Comparison of ENCODE assay signal across 11 cellular contexts in genomic region chrX:23766650-23767551, GRCh38. TPM values are rescaled to one million over a fixed set of nuclear protein-coding genes. Genes with fewer than 3 reads are reported as not detected.
DNase-seq lines count a peak whose midpoint lies in the region; ATAC-seq, FAIRE-seq and TF ChIP-seq lines count a peak whose summit lies in the region.
"Had no signal": no experiment of that assay in that cellular context is flagged by ENCODE, and none has a peak within 500 bp of the region (broad histone marks: within the 10 kb centered on the region; RNA-seq: fewer than 3 reads in every experiment).

No MANE protein-coding gene starts in this region.

- peaks cover 0 to 6% (median 0%) of the 10 kb centered on the region in 8 donors for H3K9me3 ChIP-seq in spleen

- peak overlapping the region; percentile 48 for H3K4me3 Mint-ChIP-seq in activated CD4-positive, alpha-beta T cell treated with anti-CD3 and anti-CD28 coated beads, Interleukin-2, amount 10 ng/mL, durations not matched to agents 24 days and 14 days
- peak overlapping the region; percentile 45 for H3K4me3 Mint-ChIP-seq in activated naive CD8-positive, alpha-beta T cell treated with anti-CD3 and anti-CD28 coated beads for 36 hours

- peak overlapping the region in 6 of 8 donors; percentile 27 to 91 (median 62) for H3K27ac ChIP-seq in spleen

- intact Hi-C loops in activated CD4-positive, alpha-beta T cell treated with anti-CD3 and anti-CD28 coated beads, Interleukin-2, amount 10 ng/mL, durations not matched to agents 24 days and 14 days (cut with micrococcal nuclease), result no loop called here
- intact Hi-C loops in spleen (cut with DNase I; ENCODE audit: low total_unique reads) (no loop called here), head of caudate nucleus (cut with DNase I) (no loop called here)

- no peaks in the 10 kb centered on the region for H3K36me3 Mint-ChIP-seq in activated CD4-positive, alpha-beta T cell treated with anti-CD3 and anti-CD28 coated beads, Interleukin-2, amount 10 ng/mL, durations not matched to agents 24 days and 14 days (ENCODE audit: low read depth)
- H3K36me3 Mint-ChIP-seq in activated naive CD8-positive, alpha-beta T cell treated with anti-CD3 and anti-CD28 coated beads for 36 hours, result no peaks in the 10 kb centered on the region

- H3K27ac Mint-ChIP-seq in activated CD4-positive, alpha-beta T cell treated with anti-CD3 and anti-CD28 coated beads, Interleukin-2, amount 10 ng/mL, durations not matched to agents 24 days and 14 days, result peak overlapping the region; percentile 15
- H3K27ac Mint-ChIP-seq in activated naive CD8-positive, alpha-beta T cell treated with anti-CD3 and anti-CD28 coated beads for 36 hours, result no peak overlapping the region

- FAIRE-seq in GM12891 (lab: Jason Lieb, UNC), result no peak

- no peak for TF ChIP-seq POLR2A in spleen (IDR thresholded peaks at IDR 0.05)
- no peak for TF ChIP-seq POLR2A in GM12891 (IDR thresholded peaks at IDR 0.05; ENCODE audit: low read depth, low read length)

- H3K4me1 ChIP-seq in spleen, result no peaks in the 10 kb centered on the region

- peaks cover 3% of the 10 kb centered on the region for H3K9me3 Mint-ChIP-seq in activated CD4-positive, alpha-beta T cell treated with anti-CD3 and anti-CD28 coated beads, Interleukin-2, amount 10 ng/mL, durations not matched to agents 24 days and 14 days
- H3K9me3 Mint-ChIP-seq in activated naive CD8-positive, alpha-beta T cell treated with anti-CD3 and anti-CD28 coated beads for 36 hours, result no peaks in the 10 kb centered on the region

- no peaks in the 10 kb centered on the region for H3K27me3 Mint-ChIP-seq in activated CD4-positive, alpha-beta T cell treated with anti-CD3 and anti-CD28 coated beads, Interleukin-2, amount 10 ng/mL, durations not matched to agents 24 days and 14 days
- no peaks in the 10 kb centered on the region for H3K27me3 Mint-ChIP-seq in activated naive CD8-positive, alpha-beta T cell treated with anti-CD3 and anti-CD28 coated beads for 36 hours

- H3K36me3 ChIP-seq in spleen, result no peaks in the 10 kb centered on the region

- ATAC-seq in HG02981 (IDR thresholded peaks at IDR 0.05; ENCODE audit: unreplicated experiment), result peak; percentile 82
- ATAC-seq in GM18870 (IDR thresholded peaks at IDR 0.05; ENCODE audit: unreplicated experiment), result no peak
- ATAC-seq: left cardiac atrium had no signal

- H3K4me1 Mint-ChIP-seq in activated CD4-positive, alpha-beta T cell treated with anti-CD3 and anti-CD28 coated beads, Interleukin-2, amount 10 ng/mL, durations not matched to agents 24 days and 14 days, result peaks cover 2% of the 10 kb centered on the region
- H3K4me1 Mint-ChIP-seq in activated naive CD8-positive, alpha-beta T cell treated with anti-CD3 and anti-CD28 coated beads for 36 hours, result peaks cover 5% of the 10 kb centered on the region

- no peaks in the 10 kb centered on the region for H3K27me3 ChIP-seq in spleen (replicated peaks in 1 of 7)

- no peak for TF ChIP-seq CTCF in spleen (IDR thresholded peaks at IDR 0.05 in 8 of 11, conservative IDR thresholded peaks at IDR 0.05 in 3 of 11)

- H3K4me3 ChIP-seq in spleen, result peak overlapping the region in 7 of 8 donors; percentile 2 to 59 (median 9)

- 59 to 75% (median 67%) methylated on average over 1 to 28 of the region's 28 CpGs for WGBS in spleen, 5 donors

- DNase-seq in activated CD4-positive, alpha-beta T cell treated with anti-CD3 and anti-CD28 coated beads, Interleukin-2, amount 10 ng/mL, durations not matched to agents 24 days and 14 days, result peak; percentile 58
- no peak for DNase-seq in activated CD4-positive, alpha-beta T cell treated with anti-CD3 and anti-CD28 coated beads for 1 hour
- no peak for DNase-seq in activated naive CD8-positive, alpha-beta T cell treated with anti-CD3 and anti-CD28 coated beads for 36 hours
- DNase-seq in spleen, result peak; percentile 75
- no peak for DNase-seq in GM12891 (ENCODE audit: insufficient read length, low spot score)
- DNase-seq in head of caudate nucleus, result no peak
- DNase-seq: left cardiac atrium; NCI-H2227 treated with DMSO at 0.1 percent for 48 hours; stimulated activated CD4-positive, alpha-beta T cell treated with anti-CD3 and anti-CD28 coated beads, Interleukin-2, amount 100 ng/mL, for 48 hours had no signal

TF ChIP-seq in GM12891, 5 proteins besides CTCF, POLR2A, EP300 and RAD21:
- TF ChIP-seq TAF1 (IDR thresholded peaks at IDR 0.05; ENCODE audit: low read depth, low read length) (no peak), POLR2AphosphoS5 (IDR thresholded peaks at IDR 0.05; ENCODE audit: low read depth, low read length) (no peak), PAX5 (IDR thresholded peaks at IDR 0.05; ENCODE audit: insufficient read depth, low read length, severe bottlenecking) (no peak), POU2F2 (IDR thresholded peaks at IDR 0.05; ENCODE audit: low read depth, low read length) (no peak), SPI1 (IDR thresholded peaks at IDR 0.05; ENCODE audit: low read depth, low read length) (no peak)

RNA-seq across cellular contexts. Expression of gene SAT1, which starts 16.1 kb away (rescaled TPM):
- total RNA-seq in activated CD4-positive, alpha-beta T cell treated with anti-CD3 and anti-CD28 coated beads, Interleukin-2, amount 10 ng/mL, durations not matched to agents 24 days and 14 days, result 58.3 and 59.9 TPM in 2 replicates
- total RNA-seq in activated naive CD8-positive, alpha-beta T cell treated with anti-CD3 and anti-CD28 coated beads for 36 hours, result 10 to 100 TPM; 70.5 to 71.8 TPM
- total RNA-seq in spleen, result 1,000 to 10,000 TPM in 3 of 7 donors, 100 to 1,000 TPM in 4; 714 to 2,832 (median 962) TPM
- polyA plus RNA-seq in spleen, result 1,000 to 10,000 TPM in 2 of 3 donors, 100 to 1,000 TPM in 1; 809 to 1,355 (median 1,000) TPM
- 156 TPM for polyA plus RNA-seq in GM12891 (2012; ENCODE audit: low read depth, missing spikeins)

RNA-seq across cellular contexts. Expression of gene ACOT9, which starts 23.8 kb away (rescaled TPM):
- 53.3 and 54.6 TPM in 2 replicates for total RNA-seq in activated CD4-positive, alpha-beta T cell treated with anti-CD3 and anti-CD28 coated beads, Interleukin-2, amount 10 ng/mL, durations not matched to agents 24 days and 14 days
- total RNA-seq in activated naive CD8-positive, alpha-beta T cell treated with anti-CD3 and anti-CD28 coated beads for 36 hours, result 10 to 100 TPM; 22.1 to 23.1 TPM
- total RNA-seq in spleen, result 10 to 100 TPM; 29.4 to 43.1 (median 37.9) TPM
- polyA plus RNA-seq in spleen, result 10 to 100 TPM; 25.7 to 46.9 (median 39.2) TPM
- 15.0 TPM for polyA plus RNA-seq in GM12891 (2012; ENCODE audit: low read depth, missing spikeins)

Comparison
In these comparisons a context has a peak if more than half of its experiments do, and no peak if none do; other contexts are left out.
1. DNase-seq: peak in activated CD4-positive, alpha-beta T cell treated with anti-CD3 and anti-CD28 coated beads, Interleukin-2, amount 10 ng/mL, durations not matched to agents 24 days and 14 days (single experiment) and spleen (single experiment); none in activated CD4-positive, alpha-beta T cell treated with anti-CD3 and anti-CD28 coated beads for 1 hour (single experiment), activated naive CD8-positive, alpha-beta T cell treated with anti-CD3 and anti-CD28 coated beads for 36 hours (single experiment), GM12891 (single experiment) and head of caudate nucleus (0 of 42).
2. RNA of gene SAT1, which starts 16.1 kb away (total RNA-seq): 714 to 2,832 TPM in spleen; 70.5 to 71.8 TPM in activated naive CD8-positive, alpha-beta T cell treated with anti-CD3 and anti-CD28 coated beads for 36 hours and 58.3 to 59.9 TPM in activated CD4-positive, alpha-beta T cell treated with anti-CD3 and anti-CD28 coated beads, Interleukin-2, amount 10 ng/mL, durations not matched to agents 24 days and 14 days; every median in the first group is over 4 times any median in the second.